8 cellular contexts compared by ENCODE assay signal in genomic region chr10:87771871-87772500, GRCh38.
DNase-seq lines count a peak whose midpoint lies in the region; ATAC-seq and TF ChIP-seq lines count a peak whose summit lies in the region.

No MANE protein-coding gene starts in this region.

- 0 out of 2 replicates have a peak, but pooled peaks cover 4% of the 10 kb centered on the region for H3K79me2 ChIP-seq in SU-DHL-6 (ENCODE audit: insufficient read depth, low read length)

- no peak overlapping the region for H3K9ac ChIP-seq in SU-DHL-6 (ENCODE audit: low read length)

- CTCF ChIA-PET in HEK293 (lab: Yijun Ruan, JAX): interaction anchor here (0.6 to 2.1 kb wide), 12 partner anchors 8 to 948 kb away, joined by 3 to 12 read pairs (median 3); no protein-coding TSS in a partner anchor

- no peak for ATAC-seq in HG02981 (IDR thresholded peaks at IDR 0.05; ENCODE audit: unreplicated experiment)
- ATAC-seq in GM21360 (IDR thresholded peaks at IDR 0.05; ENCODE audit: unreplicated experiment): no peak
- ATAC-seq in GM19328 (IDR thresholded peaks at IDR 0.05; ENCODE audit: unreplicated experiment): no peak

- no peak overlapping the region for H2AFZ ChIP-seq in SU-DHL-6 (ENCODE audit: low read depth, low read length, severe bottlenecking)

- intact Hi-C loops in tibial artery (cut with DNase I; ENCODE audit: low total_unique reads): no loop called here

- H4K20me1 ChIP-seq in SU-DHL-6 (ENCODE audit: low read depth, low read length): no peaks in the 10 kb centered on the region

- no peaks in the 10 kb centered on the region for H3K9me2 ChIP-seq in SU-DHL-6 (replicated peaks; ENCODE audit: insufficient read depth, low read length)

- H3K4me3 ChIP-seq in HEK293 (ENCODE audit: low read depth, low read length) (no peak overlapping the region), SU-DHL-6 (ENCODE audit: insufficient read depth, low read length, poor library complexity, severe bottlenecking) (no peak overlapping the region), tibial artery (no peak overlapping the region)

- peaks cover 20 to 31% of the 10 kb centered on the region in 2 experiments for H3K36me3 ChIP-seq in HEK293 (ENCODE audit: control insufficient read depth in 2 of 2, insufficient read depth in 1 of 2, low read length in 2 of 2)
- peaks cover 31% of the 10 kb centered on the region; the same call in 1 of the 2 replicates for H3K36me3 ChIP-seq in SU-DHL-6 (ENCODE audit: low read length)
- peaks cover 12 to 30% (median 13%) of the 10 kb centered on the region in 3 donors for H3K36me3 ChIP-seq in tibial artery

- H3K9me3 ChIP-seq in HEK293 (ENCODE audit: control insufficient read depth, insufficient read depth, low read depth, low read length) (no peaks in the 10 kb centered on the region), SU-DHL-6 (ENCODE audit: insufficient read depth, low read length) (no peaks in the 10 kb centered on the region), tibial artery (no peaks in the 10 kb centered on the region)

- POLR2A ChIA-PET in HEK293 (lab: Yijun Ruan, JAX): no interaction called here

- TF ChIP-seq CTCF in HEK293 (tag by site-specific recombination; IDR thresholded peaks at IDR 0.05) (no peak), SU-DHL-6 (IDR thresholded peaks at IDR 0.05; ENCODE audit: insufficient read depth, low read length, poor library complexity, severe bottlenecking) (peak; percentile 42), tibial artery (IDR thresholded peaks at IDR 0.05) (peak; percentile 37 to 50)

- peak; percentile 61 for DNase-seq in CD1c-positive myeloid dendritic cell (ENCODE audit: extremely low spot score)
- peak; percentile 18 for DNase-seq in glomerular visceral epithelial cell (ENCODE audit: extremely low spot score)
- no peak for DNase-seq in tibial artery

- H3K27ac ChIP-seq in HEK293 (ENCODE audit: extremely low read depth, low read depth, low read length) (no peak overlapping the region), SU-DHL-6 (ENCODE audit: low read depth, low read length) (no peak overlapping the region), tibial artery (no peak overlapping the region)

- H3K4me1 ChIP-seq in HEK293 (ENCODE audit: control insufficient read depth, insufficient read depth, low read length): peaks cover 4% of the 10 kb centered on the region
- H3K4me1 ChIP-seq in tibial artery: no peaks in the 10 kb centered on the region

- no peak overlapping the region for H3K4me2 ChIP-seq in SU-DHL-6 (ENCODE audit: low read depth, low read length, poor library complexity, severe bottlenecking)

- H3F3A ChIP-seq in SU-DHL-6 (ENCODE audit: insufficient read depth): peaks cover 28% of the 10 kb centered on the region; the same call in 1 of the 2 replicates

- no peaks in the 10 kb centered on the region for H3K27me3 ChIP-seq in SU-DHL-6 (ENCODE audit: low read length)
- no peaks in the 10 kb centered on the region for H3K27me3 ChIP-seq in tibial artery

TF ChIP-seq in HEK293, 187 proteins besides CTCF, POLR2A, EP300 and RAD21:
- TF ChIP-seq ZNF132 (tag by site-specific recombination; IDR thresholded peaks at IDR 0.05; ENCODE audit: borderline replicate concordance) (no peak), PRDM1 (tag by site-specific recombination; IDR thresholded peaks at IDR 0.05) (peak; percentile 54; the same call in 1 of the 2 replicates), ZNF580 (tag by site-specific recombination; IDR thresholded peaks at IDR 0.05) (no peak), ZNF600 (tag by site-specific recombination; IDR thresholded peaks at IDR 0.05) (0 out of 2 replicates have a peak, but pooled peaks have one; percentile 33), ZNF654 (tag by site-specific recombination; IDR thresholded peaks at IDR 0.05; ENCODE audit: low read depth) (peak; percentile 46)

Comparison
In these comparisons a context has a peak if more than half of its experiments do, and no peak if none do; other contexts are left out.
1. DNase-seq: peak in CD1c-positive myeloid dendritic cell (single experiment) and glomerular visceral epithelial cell (single experiment); none in tibial artery (0 of 2).